In the genomic region with DNA sequence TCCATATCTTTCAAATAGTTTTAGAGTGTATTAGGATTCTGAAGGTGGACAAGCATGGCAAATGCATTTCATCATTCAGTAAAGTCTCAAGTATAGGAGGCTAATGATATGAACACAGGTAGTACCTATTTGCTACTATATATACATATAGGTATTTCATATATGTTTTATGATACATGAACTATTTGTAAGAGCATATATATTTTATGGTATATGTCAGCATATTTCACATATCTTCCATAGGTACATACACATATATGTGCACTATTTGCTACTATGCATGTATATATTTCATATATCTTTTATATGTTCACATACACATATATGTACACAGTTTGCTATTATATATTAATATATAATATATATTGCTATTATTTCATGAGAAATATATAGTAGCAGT, we compare ENCODE assay signal across 9 cellular contexts.
"Had no signal": no experiment of that assay in that cellular context is flagged by ENCODE, and none has a peak within 500 bp of the region (broad histone marks: within the 10 kb centered on the region; RNA-seq: fewer than 3 reads in every experiment).

No MANE protein-coding gene starts in this region.

- H3K4me3 Mint-ChIP-seq: HFFc6 had no signal

- H3K27ac ChIP-seq: GM23248, KMS-11 had no signal

- DNase-seq: GOT3, H7, HFFc6, Karpas-422, KBM-7 had no signal

- FAIRE-seq: HTR-8/SVneo had no signal

- H3K9me3 Mint-ChIP-seq: HFFc6 had no signal

- H3K4me3 ChIP-seq: GM23248, HAP-1 had no signal

- H3K4me1 ChIP-seq: HAP-1 had no signal

- H3K36me3 ChIP-seq: HAP-1 had no signal

- H3K27ac Mint-ChIP-seq: HFFc6 had no signal

- H3K9ac ChIP-seq: GM23248, KMS-11 had no signal

- H3K9me3 ChIP-seq: HAP-1 had no signal

- H3K4me2 ChIP-seq: KMS-11 had no signal
